14 cellular contexts compared by ENCODE assay signal in the genomic region with DNA sequence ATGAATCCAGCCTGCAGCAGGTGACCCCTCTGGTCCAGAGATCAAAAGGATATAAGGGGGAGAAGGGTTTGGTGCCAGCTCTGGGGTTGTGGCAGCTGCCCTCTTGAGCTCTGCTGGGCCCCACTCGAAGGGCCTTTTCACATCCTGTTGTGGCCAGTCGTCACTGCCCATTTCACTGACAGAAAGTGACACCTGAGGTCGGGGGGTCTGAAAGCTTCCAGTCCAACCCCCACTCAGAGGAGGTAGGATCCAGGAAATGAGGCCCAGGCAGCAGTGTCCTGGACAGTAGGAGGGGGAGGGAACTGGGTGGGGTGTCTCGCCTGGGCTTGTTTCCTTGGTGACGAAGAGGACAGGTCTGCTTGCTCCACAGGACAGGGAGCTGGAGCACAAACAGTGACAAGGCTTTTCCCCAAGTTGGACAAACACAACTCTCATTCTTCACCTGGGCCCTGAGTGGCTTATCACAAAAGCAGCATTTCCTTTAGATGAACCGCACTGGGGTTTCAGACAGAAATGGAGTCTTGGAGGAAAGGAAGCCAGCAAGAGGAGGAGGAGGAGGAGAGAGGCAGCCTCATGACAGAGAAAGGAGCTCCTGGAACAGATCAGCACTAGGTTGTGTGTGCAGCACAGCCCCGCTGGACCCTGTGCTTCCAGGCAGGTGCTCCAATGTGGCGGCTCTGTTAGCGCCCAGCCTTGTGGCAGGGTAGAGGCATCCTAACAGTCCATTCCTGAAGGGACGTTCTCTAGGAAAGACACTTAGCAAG. TPM values are rescaled to one million over a fixed set of nuclear protein-coding genes. Genes with fewer than 3 reads are reported as not detected.
DNase-seq lines count a peak whose midpoint lies in the region; ATAC-seq, FAIRE-seq and TF ChIP-seq lines count a peak whose summit lies in the region.
"Had no signal": no experiment of that assay in that cellular context is flagged by ENCODE, and none has a peak within 500 bp of the region (broad histone marks: within the 10 kb centered on the region; RNA-seq: fewer than 3 reads in every experiment).

No MANE protein-coding gene starts in this region.

- H3K4me3 ChIP-seq in Jurkat, Clone E6-1 (ENCODE audit: low read length), result no peak overlapping the region
- H3K4me3 ChIP-seq in bronchial epithelial cell (ENCODE audit: low read depth, low read length), result no peak overlapping the region
- no peak overlapping the region for H3K4me3 ChIP-seq in pancreas
- H3K4me3 ChIP-seq: thoracic aorta had no signal

- H3K36me3 ChIP-seq in bronchial epithelial cell (ENCODE audit: control insufficient read depth, insufficient read depth, low read length), result peaks cover 7% of the 10 kb centered on the region
- H3K36me3 ChIP-seq in pancreas, result peaks cover 0 to 10% (median 0%) of the 10 kb centered on the region in 3 donors

- ATAC-seq in pancreas (peak in 3 of 4 donors; percentile 51 to 62 (median 58)), HG02642 (IDR thresholded peaks at IDR 0.05; ENCODE audit: poor library complexity, unreplicated experiment) (no peak)

- DNase-seq in NCI-H2029 (lab: John Stamatoyannopoulos, UW) (peak; percentile 70), NCI-H2029 treated with DMSO at 0.1 percent for 48 hours (lab: John Stamatoyannopoulos, UW) (no peak), bronchial epithelial cell (ENCODE audit: low read depth) (peak; percentile 54), pancreas (peak in 1 of 6 donors; percentile 51), NCI-H2227 treated with DMSO at 0.1 percent for 48 hours (lab: John Stamatoyannopoulos, UW) (no peak)
- DNase-seq in Jurkat, Clone E6-1 (ENCODE audit: low read depth, low spot score), result peak; percentile 44
- no peak for DNase-seq in stimulated activated CD4-positive, alpha-beta T cell treated with anti-CD3 and anti-CD28 coated beads, Interleukin-1b, Interleukin-23, amount 100 ng/mL, for 48 hours
- DNase-seq: brain microvascular endothelial cell, NCI-H524 had no signal

- 72 to 76% methylated on average over 10 of the region's 10 CpGs for WGBS in pancreas, 2 donors

- H3K4me1 ChIP-seq in pancreas, result no peaks in the 10 kb centered on the region
- H3K4me1 ChIP-seq: parathyroid adenoma had no signal

- no peaks in the 10 kb centered on the region for H3K9me3 ChIP-seq in pancreas
- H3K9me3 ChIP-seq: thoracic aorta had no signal

- no peak for TF ChIP-seq CTCF in bronchial epithelial cell (IDR thresholded peaks at IDR 0.05; ENCODE audit: insufficient read depth, low read length, severe bottlenecking)
- TF ChIP-seq CTCF in pancreas (IDR thresholded peaks at IDR 0.05), result no peak

- H3K27me3 ChIP-seq in bronchial epithelial cell (ENCODE audit: control insufficient read depth, insufficient read depth, low read length) (no peaks in the 10 kb centered on the region), pancreas (no peaks in the 10 kb centered on the region)
- H3K27me3 ChIP-seq: brain microvascular endothelial cell had no signal

- no peak overlapping the region for H3K27ac ChIP-seq in pancreas
- H3K27ac ChIP-seq: brain microvascular endothelial cell, parathyroid adenoma, thoracic aorta had no signal

- intact Hi-C loops in pancreas (cut with DNase I), result no loop called here

- FAIRE-seq in bronchial epithelial cell (lab: Jason Lieb, UNC) (no peak), pancreas (lab: Jason Lieb, UNC) (no peak)
- FAIRE-seq: A204.1 had no signal

RNA-seq across cellular contexts. Expression of a gene that starts 11.0 kb away (rescaled TPM):
- 6.5 TPM for polyA plus RNA-seq in Jurkat, Clone E6-1 (2012; ENCODE audit: insufficient read depth, insufficient read length)
- total RNA-seq in bronchial epithelial cell (0.77 and 0.79 TPM in 2 replicates), pancreas (1 to 10 TPM; 2.1 to 5.2 (median 2.7) TPM)
- polyA plus RNA-seq in pancreas, result 1 to 10 TPM; 6.6 to 7.8 TPM

RNA-seq across cellular contexts. Expression of a gene that starts 11.9 kb away (rescaled TPM):
- polyA plus RNA-seq in Jurkat, Clone E6-1 (2012; ENCODE audit: insufficient read depth, insufficient read length), result 2.6 TPM
- total RNA-seq in bronchial epithelial cell, result 0.53 and 0.90 TPM in 2 replicates
- total RNA-seq in pancreas, result 1 to 10 TPM in 4 of 6 donors, under 1 TPM in 2; 0.88 to 5.7 (median 1.3) TPM
- polyA plus RNA-seq in pancreas, result 1 to 10 TPM; 2.6 to 2.7 TPM
- total RNA-seq: Daoy had no signal

RNA-seq across cellular contexts. Expression of a gene that starts 18.8 kb away (rescaled TPM):
- 429 TPM for polyA plus RNA-seq in Jurkat, Clone E6-1 (2012; ENCODE audit: insufficient read depth, insufficient read length)
- total RNA-seq in bronchial epithelial cell (35.2 and 55.0 TPM in 2 replicates), pancreas (10 to 100 TPM; 48.6 to 86.2 (median 66.8) TPM)
- 100 to 1,000 TPM; 123 to 196 TPM for polyA plus RNA-seq in pancreas

RNA-seq across cellular contexts. Expression of a gene that starts 21.5 kb away (rescaled TPM):
- polyA plus RNA-seq in Jurkat, Clone E6-1 (2012; ENCODE audit: insufficient read depth, insufficient read length), result not detected
- total RNA-seq in bronchial epithelial cell, result not detected in 2 replicates
- total RNA-seq in pancreas, result 10 to 100 TPM in 1 of 6 donors, 1 to 10 TPM in 5; 1.0 to 24.4 (median 3.2) TPM
- 10 to 100 TPM in 1 of 2 donors, 1 to 10 TPM in 1; 1.5 to 33.6 TPM for polyA plus RNA-seq in pancreas
- total RNA-seq: Daoy had no signal

RNA-seq across cellular contexts. Expression of a gene that starts 33.3 kb away (rescaled TPM):
- 6.3 TPM for polyA plus RNA-seq in Jurkat, Clone E6-1 (2012; ENCODE audit: insufficient read depth, insufficient read length)
- total RNA-seq in bronchial epithelial cell (6.8 and 13.2 TPM in 2 replicates), pancreas (10 to 100 TPM in 3 of 6 donors, 1 to 10 TPM in 3; 6.5 to 16.2 (median 10.1) TPM)
- 10 to 100 TPM; 27.4 to 49.4 TPM for polyA plus RNA-seq in pancreas

Comparison
In these comparisons a context has a peak if more than half of its experiments do, and no peak if none do; other contexts are left out.
1. DNase-seq: peak in NCI-H2029 (single experiment), Jurkat, Clone E6-1 (single experiment) and bronchial epithelial cell (single experiment); none in NCI-H2029 treated with DMSO at 0.1 percent for 48 hours (single experiment), stimulated activated CD4-positive, alpha-beta T cell treated with anti-CD3 and anti-CD28 coated beads, Interleukin-1b, Interleukin-23, amount 100 ng/mL, for 48 hours (single experiment) and NCI-H2227 treated with DMSO at 0.1 percent for 48 hours (single experiment).